ENCODE assay signal across 9 cellular contexts in the genomic region with DNA sequence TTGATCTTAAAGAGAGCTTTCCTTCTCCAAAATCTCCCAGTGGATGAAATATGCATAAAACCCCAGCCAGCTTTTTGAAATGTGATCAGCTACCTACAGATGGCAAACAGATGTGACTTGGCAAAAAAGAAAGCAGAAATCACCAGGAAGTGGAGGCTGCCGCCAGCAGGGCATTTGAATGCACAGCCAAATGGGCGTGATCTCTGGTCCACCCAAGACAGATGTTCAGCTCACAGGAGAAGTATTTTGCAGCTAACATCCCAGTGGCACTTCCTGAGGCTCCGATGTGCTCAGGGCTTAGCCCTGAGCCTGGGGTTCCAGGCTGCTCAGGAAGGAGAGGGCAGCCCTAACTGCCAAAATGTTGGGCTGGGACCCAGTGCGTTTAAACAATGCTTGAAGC.
DNase-seq lines count a peak whose midpoint lies in the region; ATAC-seq and TF ChIP-seq lines count a peak whose summit lies in the region.
"Had no signal": no experiment of that assay in that cellular context is flagged by ENCODE, and none has a peak within 500 bp of the region (broad histone marks: within the 10 kb centered on the region; RNA-seq: fewer than 3 reads in every experiment).

No MANE protein-coding gene starts in this region.

- dilution Hi-C loops in IMR-90 (cut with HindIII; ENCODE audit: low sequenced_read_pairs, unreplicated experiment): no loop called here

- no peak overlapping the region for H2BK5ac ChIP-seq in IMR-90 (ENCODE audit: low read depth, low read length, poor library complexity, severe bottlenecking)

- H3K79me2 ChIP-seq in GM23338 (replicated peaks; ENCODE audit: insufficient read depth): no peaks in the 10 kb centered on the region

- no peak; the same call in 1 of the 2 replicates for TF ChIP-seq CTCF in IMR-90 (conservative IDR thresholded peaks at IDR 0.05; ENCODE audit: low read depth, low read length)
- TF ChIP-seq CTCF in osteocyte (IDR thresholded peaks at IDR 0.05): peak; percentile 40
- TF ChIP-seq CTCF in GM23338 (conservative IDR thresholded peaks at IDR 0.05; ENCODE audit: low read depth in 2 of 2): no peak

- no peak overlapping the region for H2BK20ac ChIP-seq in IMR-90 (ENCODE audit: low read depth, low read length)

- no peak overlapping the region for H3K56ac ChIP-seq in IMR-90 (ENCODE audit: extremely low read depth, insufficient read depth, low read length)

- H3K4me2 ChIP-seq in IMR-90 (ENCODE audit: low read depth, low read length) (no peak overlapping the region), GM23338 (no peak overlapping the region)
- H3K4me2 ChIP-seq: A549 had no signal

- POLR2A ChIA-PET in IMR-90 (lab: Charles Lee; ENCODE audit: unreplicated experiment): no interaction called here

- H3K14ac ChIP-seq in IMR-90 (replicated peaks; ENCODE audit: low read depth, low read length): no peak overlapping the region; the same call in 1 of the 2 replicates

- no peaks in the 10 kb centered on the region for H4K20me1 ChIP-seq in IMR-90 (ENCODE audit: insufficient read depth, low read length)
- no peaks in the 10 kb centered on the region for H4K20me1 ChIP-seq in GM23338 (replicated peaks; ENCODE audit: insufficient read depth)

- H3K9me3 Mint-ChIP-seq in activated naive CD8-positive, alpha-beta T cell treated with anti-CD3 and anti-CD28 coated beads, Interleukin-2, amount 50 U/mL, for 24 hours: no peaks in the 10 kb centered on the region
- H3K9me3 Mint-ChIP-seq in osteocyte (ENCODE audit: unreplicated experiment) (no peaks in the 10 kb centered on the region), GM23338 (no peaks in the 10 kb centered on the region)

- ATAC-seq in IMR-90 (ENCODE audit: low read depth) (peak; percentile 69), GM23338 (no peak)
- no peak for ATAC-seq in activated naive CD8-positive, alpha-beta T cell treated with anti-CD3 and anti-CD28 coated beads, Interleukin-2, amount 50 U/mL, for 24 hours

- H3K27ac Mint-ChIP-seq in activated naive CD8-positive, alpha-beta T cell treated with anti-CD3 and anti-CD28 coated beads, Interleukin-2, amount 50 U/mL, for 24 hours: peak overlapping the region; percentile 79
- H3K27ac Mint-ChIP-seq in osteocyte (ENCODE audit: unreplicated experiment) (peak overlapping the region; percentile 56), GM23338 (no peak overlapping the region)

- peak overlapping the region; percentile 37 for H3K4ac ChIP-seq in IMR-90 (ENCODE audit: low read depth, low read length)

- peak overlapping the region; percentile 52; the same call in 1 of the 2 replicates for H2BK120ac ChIP-seq in IMR-90 (ENCODE audit: low read depth, low read length)

- peak overlapping the region; percentile 0; the same call in 1 of the 2 replicates for H2AK5ac ChIP-seq in IMR-90 (ENCODE audit: low read depth, low read length)

- H2AFZ ChIP-seq in IMR-90 (replicated peaks; ENCODE audit: low read length, poor library complexity): no peak overlapping the region
- H2AFZ ChIP-seq in GM23338: no peak overlapping the region

- H2BK15ac ChIP-seq in IMR-90 (ENCODE audit: low read depth, low read length): no peak overlapping the region

- H3F3A ChIP-seq in GM23338 (replicated peaks; ENCODE audit: low read depth): no peaks in the 10 kb centered on the region

- H3K27me3 ChIP-seq in IMR-90 (ENCODE audit: control insufficient read depth, insufficient read depth, low read length): no peaks in the 10 kb centered on the region
- no peaks in the 10 kb centered on the region for H3K27me3 ChIP-seq in GM23338 (ENCODE audit: insufficient read depth)

- peak; percentile 37; the same call in 1 of the 2 replicates for TF ChIP-seq RAD21 in IMR-90 (IDR thresholded peaks at IDR 0.05; ENCODE audit: low read length)

- TF ChIP-seq POLR2A in IMR-90 (IDR thresholded peaks at IDR 0.05; ENCODE audit: low read depth, low read length): no peak

- peak overlapping the region; percentile 18; the same call in 1 of the 2 replicates for H4K91ac ChIP-seq in IMR-90 (ENCODE audit: insufficient read depth, low read depth, low read length)

- H3K4me3 ChIP-seq in IMR-90 (ENCODE audit: insufficient read depth, low read depth, low read length) (no peak overlapping the region), GM23338 (no peak overlapping the region)
- H3K4me3 ChIP-seq: A549 had no signal

- H3K23ac ChIP-seq in IMR-90 (ENCODE audit: low read depth, low read length): no peak overlapping the region

- CTCF ChIA-PET in IMR-90 (lab: Yijun Ruan, JAX): interaction anchor here (1.0 to 1.7 kb wide), 2 partner anchors 13 to 82 kb away, joined by 5 to 6 read pairs; no protein-coding TSS in a partner anchor

- 76% methylated on average over 2 of the region's 4 CpGs; no CpG with 5 or more reads in 1 of the 2 experiments for WGBS in IMR-90 (ENCODE audit: extremely low coverage in 2 of 2, insufficient read length in 1 of 2), 2 experiments

- H3K4me1 ChIP-seq in IMR-90 (ENCODE audit: control insufficient read depth, insufficient read depth, low read length): peaks cover 2% of the 10 kb centered on the region; the same call in 1 of the 2 replicates
- no peaks in the 10 kb centered on the region for H3K4me1 ChIP-seq in GM23338 (ENCODE audit: insufficient read depth)

- H3K4me3 Mint-ChIP-seq in activated naive CD8-positive, alpha-beta T cell treated with anti-CD3 and anti-CD28 coated beads, Interleukin-2, amount 50 U/mL, for 24 hours: peak overlapping the region; percentile 21
- H3K4me3 Mint-ChIP-seq in osteocyte (ENCODE audit: unreplicated experiment) (no peak overlapping the region), GM23338 (no peak overlapping the region)

- peak overlapping the region; percentile 16 to 59; a peak in 2 of 4 replicates for H4K8ac ChIP-seq in IMR-90 (ENCODE audit: low read depth in 2 of 2, low read length in 2 of 2)

- H3K9me3 ChIP-seq in IMR-90 (ENCODE audit: control insufficient read depth, insufficient read depth, low read length): no peaks in the 10 kb centered on the region
- H3K9me3 ChIP-seq: A549 had no signal

- H3K9me2 ChIP-seq in GM23338 (ENCODE audit: insufficient read depth): no peaks in the 10 kb centered on the region

- H4K5ac ChIP-seq in IMR-90 (ENCODE audit: low read depth, low read length): peak overlapping the region; percentile 10; the same call in 1 of the 2 replicates

- DNase-seq in NCI-H82 (lab: John Stamatoyannopoulos, UW): peak; percentile 9
- no peak for DNase-seq in NCI-H82 treated with DMSO at 0.1 percent for 48 hours (lab: John Stamatoyannopoulos, UW; ENCODE audit: unreplicated experiment)
- DNase-seq in IMR-90: peak; percentile 86
- DNase-seq in activated naive CD8-positive, alpha-beta T cell treated with anti-CD3 and anti-CD28 coated beads, Interleukin-2, amount 50 U/mL, for 24 hours: no peak
- no peak for DNase-seq in osteocyte (ENCODE audit: extremely low spot score, unreplicated experiment)
- DNase-seq in GM19240 (ENCODE audit: insufficient read length, low spot score): no peak
- no peak for DNase-seq in DMS153 treated with DMSO at 0.1 percent for 48 hours (lab: John Stamatoyannopoulos, UW; ENCODE audit: unreplicated experiment)
- no peak for DNase-seq in GM23338 (ENCODE audit: low spot score)

- H3K9me1 ChIP-seq in IMR-90 (ENCODE audit: insufficient read depth, low read length): peaks cover 9% of the 10 kb centered on the region

- H3K18ac ChIP-seq in IMR-90 (ENCODE audit: low read depth, low read length): no peak overlapping the region; the same call in 1 of the 2 replicates

- intact Hi-C loops in IMR-90 (cut with micrococcal nuclease): no loop called here

- peaks cover 6 to 12% of the 10 kb centered on the region in 2 experiments for H3K79me1 ChIP-seq in IMR-90 (ENCODE audit: low read depth in 1 of 2, low read length in 2 of 2)

- H3K27ac ChIP-seq in IMR-90 (ENCODE audit: insufficient read depth, low read length): no peak overlapping the region; the same call in 1 of the 2 replicates
- H3K27ac ChIP-seq in GM23338 (ENCODE audit: low read depth): no peak overlapping the region

- no peak overlapping the region for H3K9ac ChIP-seq in IMR-90 (ENCODE audit: low read depth, low read length)

- peaks cover 2% of the 10 kb centered on the region; the same call in 1 of the 2 replicates for H3K36me3 ChIP-seq in IMR-90 (ENCODE audit: control insufficient read depth, insufficient read depth, low read length)
- no peaks in the 10 kb centered on the region for H3K36me3 ChIP-seq in GM23338 (ENCODE audit: insufficient read depth)

- peaks cover 95% of the 10 kb centered on the region for H3K4me1 Mint-ChIP-seq in activated naive CD8-positive, alpha-beta T cell treated with anti-CD3 and anti-CD28 coated beads, Interleukin-2, amount 50 U/mL, for 24 hours
- H3K4me1 Mint-ChIP-seq in osteocyte (ENCODE audit: unreplicated experiment) (peaks cover 10% of the 10 kb centered on the region), GM23338 (peaks cover 3% of the 10 kb centered on the region; the same call in 2 of the 3 replicates)

- BruUV-seq in IMR-90 (replicated peaks; lab: Mats Ljungman, UMichigan): no TSS peak

- in situ Hi-C loops in IMR-90 (cut with MboI; ENCODE audit: low sequenced_read_pairs): no loop called here

- H3K36me3 Mint-ChIP-seq in activated naive CD8-positive, alpha-beta T cell treated with anti-CD3 and anti-CD28 coated beads, Interleukin-2, amount 50 U/mL, for 24 hours (ENCODE audit: low read depth): peaks cover 74% of the 10 kb centered on the region
- peaks cover 15% of the 10 kb centered on the region for H3K36me3 Mint-ChIP-seq in osteocyte (ENCODE audit: unreplicated experiment)
- no peaks in the 10 kb centered on the region for H3K36me3 Mint-ChIP-seq in GM23338 (ENCODE audit: low read depth)

- H2AK9ac ChIP-seq in IMR-90 (replicated peaks; ENCODE audit: low read depth, low read length, poor library complexity): peak overlapping the region; percentile 8

- no peaks in the 10 kb centered on the region for H3K27me3 Mint-ChIP-seq in activated naive CD8-positive, alpha-beta T cell treated with anti-CD3 and anti-CD28 coated beads, Interleukin-2, amount 50 U/mL, for 24 hours
- H3K27me3 Mint-ChIP-seq in osteocyte (ENCODE audit: unreplicated experiment) (no peaks in the 10 kb centered on the region), GM23338 (ENCODE audit: insufficient read depth, low read depth, poor library complexity) (peaks cover 4% of the 10 kb centered on the region)

TF ChIP-seq in IMR-90, 13 proteins besides CTCF, POLR2A, EP300 and RAD21:
- TF ChIP-seq NFE2L2 (IDR thresholded peaks at IDR 0.05; ENCODE audit: low read depth, low read length) (peak; percentile 44), CHD1 (IDR thresholded peaks at IDR 0.05; ENCODE audit: low read depth, low read length) (no peak)

Comparison
In these comparisons a context has a peak if more than half of its experiments do, and no peak if none do; other contexts are left out.
1. DNase-seq: peak in NCI-H82 (single experiment) and IMR-90 (single experiment); none in NCI-H82 treated with DMSO at 0.1 percent for 48 hours (single experiment), activated naive CD8-positive, alpha-beta T cell treated with anti-CD3 and anti-CD28 coated beads, Interleukin-2, amount 50 U/mL, for 24 hours (single experiment), osteocyte (single experiment), GM19240 (single experiment), DMS153 treated with DMSO at 0.1 percent for 48 hours (single experiment) and GM23338 (single experiment).